8 cellular contexts compared by ENCODE assay signal in genomic region chr11:67630230-67630942, GRCh38. TPM values are rescaled to one million over a fixed set of nuclear protein-coding genes. Genes with fewer than 3 reads are reported as not detected.
DNase-seq lines count a peak whose midpoint lies in the region; ATAC-seq and TF ChIP-seq lines count a peak whose summit lies in the region.

No MANE protein-coding gene starts in this region.

- no peaks in the 10 kb centered on the region for H3K27me3 ChIP-seq in hepatocyte

- H3K9me2 ChIP-seq in hepatocyte (replicated peaks; ENCODE audit: insufficient read depth): no peaks in the 10 kb centered on the region

- peak; percentile 52 for ATAC-seq in HG02943 (IDR thresholded peaks at IDR 0.05; ENCODE audit: low read depth, unreplicated experiment)

- no peaks in the 10 kb centered on the region for H4K20me1 ChIP-seq in hepatocyte (ENCODE audit: insufficient read depth, poor library complexity, severe bottlenecking)

- no peaks in the 10 kb centered on the region for H3K9me3 Mint-ChIP-seq in T-helper 1 cell treated with Interleukin-12 subunit alpha and Interleukin-12 subunit beta and Interleukin-4 antibody, amounts not matched to agents 30 μg/mL and 1 μg/mL, for 36 hours

- H3K27ac ChIP-seq in hepatocyte: peak overlapping the region; percentile 93

- TF ChIP-seq CTCF in astrocyte of the cerebellum (IDR thresholded peaks at IDR 0.05; ENCODE audit: low read depth, low read length, missing control alignments) (peak; percentile 73), hepatocyte (IDR thresholded peaks at IDR 0.05; ENCODE audit: poor library complexity) (peak; percentile 81)

- in situ Hi-C loops in astrocyte of the cerebellum (cut with HindIII; ENCODE audit: low sequenced_read_pairs): no loop called here

- H3K36me3 Mint-ChIP-seq in T-helper 1 cell treated with Interleukin-12 subunit alpha and Interleukin-12 subunit beta and Interleukin-4 antibody, amounts not matched to agents 30 μg/mL and 1 μg/mL, for 36 hours (ENCODE audit: low read depth): no peaks in the 10 kb centered on the region

- H3K4me3 Mint-ChIP-seq in T-helper 1 cell treated with Interleukin-12 subunit alpha and Interleukin-12 subunit beta and Interleukin-4 antibody, amounts not matched to agents 30 μg/mL and 1 μg/mL, for 36 hours: peak overlapping the region; percentile 90

- no peaks in the 10 kb centered on the region for H3K27me3 Mint-ChIP-seq in T-helper 1 cell treated with Interleukin-12 subunit alpha and Interleukin-12 subunit beta and Interleukin-4 antibody, amounts not matched to agents 30 μg/mL and 1 μg/mL, for 36 hours (ENCODE audit: low read depth)

- no peaks in the 10 kb centered on the region for H3K36me3 ChIP-seq in hepatocyte (replicated peaks; ENCODE audit: insufficient read depth, low read depth)

- peak overlapping the region; percentile 67 for H3K4me3 ChIP-seq in astrocyte of the cerebellum (ENCODE audit: low read depth, low read length)
- peak overlapping the region; percentile 28 for H3K4me3 ChIP-seq in hepatocyte

- peak; percentile 37 for DNase-seq in activated T-cell treated with anti-CD3 and anti-CD28 coated beads for 1 hour (ENCODE audit: low read depth)
- DNase-seq in activated T-cell treated with anti-CD3 and anti-CD28 coated beads for 4 hours: no peak
- peak; percentile 81 for DNase-seq in NCI-H1694 treated with DMSO at 0.1 percent for 48 hours (lab: John Stamatoyannopoulos, UW)
- DNase-seq in astrocyte of the cerebellum (ENCODE audit: low read depth): peak; percentile 88
- peak; percentile 100 for DNase-seq in hepatocyte (ENCODE audit: low spot score)
- peak; percentile 87 for DNase-seq in renal cortical epithelial cell (ENCODE audit: low read depth)

- H3K4me1 ChIP-seq in hepatocyte (ENCODE audit: insufficient read depth): peaks cover 13% of the 10 kb centered on the region

- H3K4me2 ChIP-seq in hepatocyte: peak overlapping the region; percentile 87

- H3K4me1 Mint-ChIP-seq in T-helper 1 cell treated with Interleukin-12 subunit alpha and Interleukin-12 subunit beta and Interleukin-4 antibody, amounts not matched to agents 30 μg/mL and 1 μg/mL, for 36 hours (ENCODE audit: low read depth): peaks cover 10% of the 10 kb centered on the region

- peak overlapping the region; percentile 71 for H2AFZ ChIP-seq in hepatocyte

- no peaks in the 10 kb centered on the region for H3K9me3 ChIP-seq in hepatocyte (ENCODE audit: low read depth)

- no peaks in the 10 kb centered on the region for H3K79me2 ChIP-seq in hepatocyte

- WGBS in hepatocyte (ENCODE audit: low lambda C conversion rate, missing lambda C conversion rate): 2% methylated on average over 26 of the region's 70 CpGs

- H3K27ac Mint-ChIP-seq in T-helper 1 cell treated with Interleukin-12 subunit alpha and Interleukin-12 subunit beta and Interleukin-4 antibody, amounts not matched to agents 30 μg/mL and 1 μg/mL, for 36 hours: peak overlapping the region; percentile 91

RNA-seq across cellular contexts. Expression of gene NUDT8, which starts 0.6 kb away (rescaled TPM):
- total RNA-seq in hepatocyte: 12.9 and 13.6 TPM in 2 replicates
- polyA plus RNA-seq in hepatocyte: 28.7 and 29.2 TPM in 2 replicates
- total RNA-seq in renal cortical epithelial cell: 3.9 and 8.2 TPM in 2 replicates

RNA-seq across cellular contexts. Expression of gene TBX10, which starts 9.2 kb away (rescaled TPM):
- total RNA-seq in hepatocyte: 0.70 TPM in 1 of 2 replicates, not detected in the other
- polyA plus RNA-seq in hepatocyte: 0.34 TPM in 1 of 2 replicates, not detected in the other
- total RNA-seq in renal cortical epithelial cell: not detected in 2 replicates

RNA-seq across cellular contexts. Expression of gene ACY3, which starts 20.1 kb away (rescaled TPM):
- total RNA-seq in hepatocyte (9.5 and 15.4 TPM in 2 replicates), renal cortical epithelial cell (0.10 and 0.17 TPM in 2 replicates)
- 18.7 and 20.9 TPM in 2 replicates for polyA plus RNA-seq in hepatocyte

RNA-seq across cellular contexts. Expression of gene NDUFV1, which starts 23.6 kb away (rescaled TPM):
- total RNA-seq in hepatocyte (163 and 194 TPM in 2 replicates), renal cortical epithelial cell (184 and 192 TPM in 2 replicates)
- polyA plus RNA-seq in hepatocyte: 226 and 239 TPM in 2 replicates

RNA-seq across cellular contexts. Expression of gene ALDH3B2, which starts 44.0 kb away (rescaled TPM):
- 0.80 and 2.5 TPM in 2 replicates for total RNA-seq in hepatocyte
- polyA plus RNA-seq in hepatocyte: 0.61 and 1.6 TPM in 2 replicates
- total RNA-seq in renal cortical epithelial cell: 0.20 TPM in 1 of 2 replicates, not detected in the other
